Comparison of ENCODE assay signal across 10 cellular contexts in the genomic region with DNA sequence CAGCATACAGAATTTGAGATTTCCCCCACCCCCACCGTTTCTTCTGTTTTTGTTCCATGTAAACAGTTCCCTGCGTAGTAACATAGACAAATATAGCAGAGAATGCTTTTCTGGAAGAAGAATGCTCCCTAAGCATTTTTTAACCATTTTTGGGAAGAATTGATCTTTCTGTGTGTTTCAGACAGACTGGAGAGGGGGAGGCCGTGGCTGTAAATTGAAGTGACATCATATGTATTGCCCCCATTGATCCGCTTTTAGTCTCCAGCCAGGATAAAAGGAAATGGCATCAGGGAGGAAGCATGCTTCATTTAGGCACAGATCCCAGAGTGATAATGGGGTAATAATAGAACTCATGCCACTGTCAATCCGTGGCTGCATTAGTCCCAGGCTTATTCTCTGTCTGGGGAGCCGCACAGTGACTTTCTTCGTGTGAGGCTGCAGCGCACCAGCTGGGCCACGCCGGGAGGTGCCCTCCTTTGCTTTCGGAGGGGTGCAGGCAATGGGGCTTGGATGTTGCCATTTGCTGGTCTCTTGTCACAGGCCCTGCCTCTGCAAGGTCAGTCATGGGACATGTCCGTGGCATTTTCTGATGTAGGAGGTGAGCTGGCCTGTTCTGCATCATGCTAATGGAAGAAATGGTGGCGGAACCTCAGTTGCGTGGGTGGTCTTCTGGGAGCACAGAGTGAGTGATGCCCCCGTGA.
DNase-seq lines count a peak whose midpoint lies in the region; ATAC-seq, FAIRE-seq and TF ChIP-seq lines count a peak whose summit lies in the region.
"Had no signal": no experiment of that assay in that cellular context is flagged by ENCODE, and none has a peak within 500 bp of the region (broad histone marks: within the 10 kb centered on the region; RNA-seq: fewer than 3 reads in every experiment).

No MANE protein-coding gene starts in this region.

- intact Hi-C loops in Caco-2 (cut with micrococcal nuclease; ENCODE audit: unreplicated experiment) (loop anchor here (2.0 to 5.0 kb wide), 2 partner anchors 23 to 389 kb away; no protein-coding TSS in a partner anchor), pancreas (cut with DNase I) (no loop called here)

- peaks cover 28% of the 10 kb centered on the region for H3K4me1 ChIP-seq in Caco-2
- peaks cover 52% of the 10 kb centered on the region for H3K4me1 ChIP-seq in RWPE2 (ENCODE audit: insufficient read depth, poor library complexity, severe bottlenecking)
- peaks cover 61 to 86% (median 68%) of the 10 kb centered on the region in 3 donors for H3K4me1 ChIP-seq in pancreas
- H3K4me1 ChIP-seq in MM.1S (ENCODE audit: low read length) = no peaks in the 10 kb centered on the region

- peaks cover 46% of the 10 kb centered on the region for H3K36me3 Mint-ChIP-seq in Caco-2 (ENCODE audit: insufficient read depth, unreplicated experiment)

- no peak for TF ChIP-seq POLR2A in GM18505 (IDR thresholded peaks at IDR 0.05; ENCODE audit: borderline replicate concordance, extremely low read depth, insufficient read depth, insufficient read length)

- no peak overlapping the region for H3K4me2 ChIP-seq in MM.1S (ENCODE audit: low read depth, low read length)

- H3K9me2 ChIP-seq in MM.1S (replicated peaks; ENCODE audit: insufficient read depth, low read length) = no peaks in the 10 kb centered on the region

- TF ChIP-seq CTCF in Caco-2 (IDR thresholded peaks at IDR 0.05; ENCODE audit: insufficient read depth in 1 of 2, low read depth in 1 of 2, low read length in 1 of 2, severe bottlenecking in 1 of 2, unreplicated experiment in 1 of 2) (no peak), RWPE2 (IDR thresholded peaks at IDR 0.05; ENCODE audit: poor library complexity, severe bottlenecking) (no peak), pancreas (IDR thresholded peaks at IDR 0.05) (no peak), MM.1S (IDR thresholded peaks at IDR 0.05; ENCODE audit: low read length) (no peak)

- H3K27me3 Mint-ChIP-seq in Caco-2 (ENCODE audit: insufficient read depth, unreplicated experiment) = no peaks in the 10 kb centered on the region

- DNase-seq in Caco-2 = no peak
- no peak for DNase-seq in RWPE2 (ENCODE audit: low spot score)
- DNase-seq in globus pallidus (ENCODE audit: low spot score) = peak; percentile 65
- peak in 1 of 6 donors; percentile 39 for DNase-seq in pancreas
- no peak for DNase-seq in central memory CD4-positive, alpha-beta T cell
- no peak for DNase-seq in iPS-NIHi7 (ENCODE audit: extremely low spot score)
- DNase-seq in MM.1S = no peak
- DNase-seq: GDM1, T-helper 9 cell had no signal

- 27 to 32% methylated on average over 15 of the region's 15 CpGs for WGBS in pancreas, 2 donors

- ATAC-seq in RWPE2 (ENCODE audit: low read depth) = peak; percentile 31; the same call in 2 of the 3 replicates
- ATAC-seq in pancreas = peak; percentile 30 to 58 (median 40)
- ATAC-seq in GM18505 (IDR thresholded peaks at IDR 0.05; ENCODE audit: unreplicated experiment) = no peak

- no peak overlapping the region for H3K9ac ChIP-seq in MM.1S (ENCODE audit: low read length)

- CTCF ChIA-PET in Caco-2 (lab: Charles Lee) = no interaction called here

- H3K4me3 ChIP-seq in Caco-2 (ENCODE audit: low read depth, low read length) = no peak overlapping the region
- H3K4me3 ChIP-seq in RWPE2 (ENCODE audit: severe bottlenecking) = no peak overlapping the region
- peak overlapping the region in 2 of 4 donors; percentile 16 to 19 for H3K4me3 ChIP-seq in pancreas
- no peak overlapping the region for H3K4me3 ChIP-seq in MM.1S (ENCODE audit: low read length)

- no peaks in the 10 kb centered on the region for H3K27me3 ChIP-seq in Caco-2 (replicated peaks; ENCODE audit: control insufficient read depth, insufficient read depth, low read length)
- H3K27me3 ChIP-seq in RWPE2 (ENCODE audit: insufficient read depth, poor library complexity, severe bottlenecking) = no peaks in the 10 kb centered on the region
- H3K27me3 ChIP-seq in pancreas = no peaks in the 10 kb centered on the region
- H3K27me3 ChIP-seq in MM.1S (replicated peaks; ENCODE audit: insufficient read depth, low read length) = no peaks in the 10 kb centered on the region

- no peaks in the 10 kb centered on the region for H3F3A ChIP-seq in MM.1S (ENCODE audit: insufficient read depth, low read length)

- H4K20me1 ChIP-seq in MM.1S (ENCODE audit: insufficient read depth, low read length) = no peaks in the 10 kb centered on the region

- H3K4me1 Mint-ChIP-seq in Caco-2 (ENCODE audit: low read depth, unreplicated experiment) = peaks cover 44% of the 10 kb centered on the region

- H3K27ac ChIP-seq in RWPE2 (ENCODE audit: poor library complexity, severe bottlenecking) = peak overlapping the region; percentile 49
- peak overlapping the region; percentile 18 to 75 (median 44) for H3K27ac ChIP-seq in pancreas
- no peak overlapping the region for H3K27ac ChIP-seq in MM.1S (ENCODE audit: low read length)

- H3K79me2 ChIP-seq in MM.1S (ENCODE audit: low read length) = no peaks in the 10 kb centered on the region

- no peak overlapping the region for H3K4me3 Mint-ChIP-seq in Caco-2 (ENCODE audit: unreplicated experiment)

- POLR2A ChIA-PET in Caco-2 (lab: Charles Lee) = interaction anchor here (1.4 kb wide), 1 partner anchor 24 kb away, joined by 7 read pairs; no protein-coding TSS in a partner anchor

- H3K27ac Mint-ChIP-seq in Caco-2 (ENCODE audit: unreplicated experiment) = peak overlapping the region; percentile 90

- no TSS peak for BruUV-seq in Caco-2 (replicated peaks; lab: Mats Ljungman, UMichigan)

- no peaks in the 10 kb centered on the region for H3K9me3 Mint-ChIP-seq in Caco-2 (ENCODE audit: unreplicated experiment)

- H3K36me3 ChIP-seq in Caco-2 (ENCODE audit: control insufficient read depth, insufficient read depth, low read length) (peaks cover 1% of the 10 kb centered on the region; the same call in 1 of the 2 replicates), RWPE2 (ENCODE audit: low read depth) (peaks cover 48% of the 10 kb centered on the region), pancreas (peaks cover 0 to 10% (median 0%) of the 10 kb centered on the region in 3 donors), MM.1S (replicated peaks; ENCODE audit: insufficient read depth, low read length) (no peaks in the 10 kb centered on the region)

- H3K9me3 ChIP-seq in Caco-2 (no peaks in the 10 kb centered on the region), RWPE2 (ENCODE audit: severe bottlenecking) (no peaks in the 10 kb centered on the region), pancreas (no peaks in the 10 kb centered on the region), MM.1S (replicated peaks; ENCODE audit: insufficient read depth, low read length) (no peaks in the 10 kb centered on the region)

- no peak for FAIRE-seq in pancreas (lab: Jason Lieb, UNC)

- H2AFZ ChIP-seq in MM.1S (ENCODE audit: low read length) = no peak overlapping the region
